In genomic region chr10:132654708-132655661, GRCh38 we compare ENCODE assay signal across 8 cellular contexts.
DNase-seq lines count a peak whose midpoint lies in the region; ATAC-seq and TF ChIP-seq lines count a peak whose summit lies in the region.

No MANE protein-coding gene starts in this region.

- H2AFZ ChIP-seq in KMS-11 (ENCODE audit: low read depth) = no peak overlapping the region

- WGBS in body of pancreas, 2 donors = 60 to 61% methylated on average over 27 to 48 of the region's 48 CpGs

- no peak overlapping the region for H3K9ac ChIP-seq in KMS-11

- no peaks in the 10 kb centered on the region for H3K27me3 ChIP-seq in KMS-11 (ENCODE audit: insufficient read depth, low read depth)
- no peaks in the 10 kb centered on the region for H3K27me3 ChIP-seq in body of pancreas

- no peak for TF ChIP-seq POLR2A in body of pancreas (IDR thresholded peaks at IDR 0.05)

- ATAC-seq in body of pancreas (peak; percentile 55), GM19467 (IDR thresholded peaks at IDR 0.05; ENCODE audit: unreplicated experiment) (no peak), GM19452 (IDR thresholded peaks at IDR 0.05; ENCODE audit: unreplicated experiment) (no peak)

- intact Hi-C loops in body of pancreas (cut with DNase I) = loop anchor here (10.0 kb wide), 1 partner anchor 130 kb away; the partner anchor contains the start of gene NKX6-2

- H4K20me1 ChIP-seq in KMS-11 (ENCODE audit: insufficient read depth) = no peaks in the 10 kb centered on the region

- peak; percentile 66 for DNase-seq in EH (ENCODE audit: low read depth)
- peak; percentile 58 for DNase-seq in T1000 (lab: John Stamatoyannopoulos, UW)
- peak; percentile 48 to 67 (median 58) for DNase-seq in body of pancreas
- peak; percentile 94 for DNase-seq in iPS-NIHi7 (ENCODE audit: extremely low spot score)
- DNase-seq in stimulated activated CD4-positive, alpha-beta T cell treated with anti-CD3 and anti-CD28 coated beads, Interleukin-1b, Interleukin-23, amount 100 ng/mL, for 4 hours (ENCODE audit: low read depth in 2 of 2) = peak; percentile 32 to 45

- H3K9me3 ChIP-seq in body of pancreas = no peaks in the 10 kb centered on the region

- H3K27ac ChIP-seq in KMS-11 = no peak overlapping the region
- H3K27ac ChIP-seq in body of pancreas = no peak overlapping the region

- H3K4me1 ChIP-seq in KMS-11 (ENCODE audit: low read depth, poor library complexity, severe bottlenecking) = no peaks in the 10 kb centered on the region
- H3K4me1 ChIP-seq in body of pancreas = peaks cover 41% of the 10 kb centered on the region

- H3K4me2 ChIP-seq in KMS-11 = no peak overlapping the region

- H3K4me3 ChIP-seq in KMS-11 (IDR thresholded peaks at IDR 0.05; ENCODE audit: insufficient read depth, low read depth, low read length) (no peak overlapping the region), body of pancreas (no peak overlapping the region)

- TF ChIP-seq CTCF in KMS-11 (conservative IDR thresholded peaks at IDR 0.05; ENCODE audit: low read depth, low read length) (peak; percentile 60), body of pancreas (IDR thresholded peaks at IDR 0.05) (peak; percentile 85 to 95 (median 90))

- H3K36me3 ChIP-seq in KMS-11 (ENCODE audit: insufficient read depth) (no peaks in the 10 kb centered on the region), body of pancreas (replicated peaks in 1 of 2; ENCODE audit: insufficient read depth in 1 of 2, low read depth in 2 of 2) (no peaks in the 10 kb centered on the region)

- no peaks in the 10 kb centered on the region for H3K79me2 ChIP-seq in KMS-11 (ENCODE audit: insufficient read depth, low read depth)

Comparison
In these comparisons a context has a peak if more than half of its experiments do, and no peak if none do; other contexts are left out.
1. DNase-seq: peak in every context shown above with its lines; median percentile 94 in iPS-NIHi7; 66 in EH; 58 in T1000; 58 in body of pancreas; 38 in stimulated activated CD4-positive, alpha-beta T cell treated with anti-CD3 and anti-CD28 coated beads, Interleukin-1b, Interleukin-23, amount 100 ng/mL, for 4 hours.